In genomic region chr1:181114574-181115366, GRCh38 we compare ENCODE assay signal across 21 cellular contexts. TPM values are rescaled to one million over a fixed set of nuclear protein-coding genes. Genes with fewer than 3 reads are reported as not detected.
DNase-seq lines count a peak whose midpoint lies in the region; ATAC-seq, FAIRE-seq and TF ChIP-seq lines count a peak whose summit lies in the region.
"Had no signal": no experiment of that assay in that cellular context is flagged by ENCODE, and none has a peak within 500 bp of the region (broad histone marks: within the 10 kb centered on the region; RNA-seq: fewer than 3 reads in every experiment).

No MANE protein-coding gene starts in this region.

- H3K23me2 ChIP-seq in H1 (ENCODE audit: low read depth, low read length) = no peaks in the 10 kb centered on the region

- no peak for TF ChIP-seq RAD21 in H1 (IDR thresholded peaks at IDR 0.05 in 1 of 2, conservative IDR thresholded peaks at IDR 0.05 in 1 of 2; ENCODE audit: low read depth in 2 of 2, low read length in 2 of 2)
- no peak for TF ChIP-seq RAD21 in HepG2 (CRISPR knock-in tag; IDR thresholded peaks at IDR 0.05)

- H4K8ac ChIP-seq in H1 (ENCODE audit: extremely low read depth, insufficient read depth, low read length) = no peak overlapping the region

- POLR2A ChIA-PET in H1 (lab: Charles Lee; ENCODE audit: partially characterized antibody) (interaction anchor here (1.1 to 2.8 kb wide), 6 partner anchors 8 to 26 kb away, joined by 3 to 15 read pairs (median 5); no protein-coding TSS in a partner anchor), HepG2 (lab: Yijun Ruan, JAX) (interaction anchor here (1.0 to 2.2 kb wide), 3 partner anchors 10 to 26 kb away, joined by 4 to 7 read pairs (median 5); partner anchors contain the start of gene IER5)

- no peak overlapping the region for H3K18ac ChIP-seq in H1 (ENCODE audit: extremely low read depth, low read length)

- no peak overlapping the region for H3K4ac ChIP-seq in H1 (replicated peaks; ENCODE audit: insufficient read length, low read depth, low read length)

- H3K4me1 ChIP-seq in H1 (replicated peaks in 1 of 4; ENCODE audit: control insufficient read depth in 3 of 4, insufficient read depth in 4 of 4, low read length in 3 of 4) = peaks cover 2 to 10% (median 8%) of the 10 kb centered on the region in 4 experiments; a peak in 5 of 7 replicates
- H3K4me1 ChIP-seq in HepG2 (ENCODE audit: insufficient read depth, low read length) = peaks cover 75% of the 10 kb centered on the region
- peaks cover 21% of the 10 kb centered on the region for H3K4me1 ChIP-seq in body of pancreas
- H3K4me1 ChIP-seq in ovary (ENCODE audit: insufficient read depth) = no peaks in the 10 kb centered on the region

- no peak overlapping the region for H2BK20ac ChIP-seq in H1 (ENCODE audit: low read length)

- H3K14ac ChIP-seq in H1 (ENCODE audit: insufficient read length) = no peak overlapping the region

- H2BK120ac ChIP-seq in H1 (replicated peaks; ENCODE audit: low read depth, low read length) = no peak overlapping the region

- TF ChIP-seq EP300 in H1 (IDR thresholded peaks at IDR 0.05; ENCODE audit: borderline replicate concordance in 1 of 2, low read depth in 2 of 2, low read length in 2 of 2) (no peak), HepG2 (IDR thresholded peaks at IDR 0.05; ENCODE audit: low read depth in 2 of 2, low read length in 2 of 2) (no peak), HepG2 (CRISPR knock-in tag; IDR thresholded peaks at IDR 0.05; ENCODE audit: borderline replicate concordance) (no peak), ovary (IDR thresholded peaks at IDR 0.05) (no peak)

- no peaks in the 10 kb centered on the region for H4K20me1 ChIP-seq in H1 (replicated peaks in 1 of 2; ENCODE audit: control insufficient read depth in 1 of 2, insufficient read depth in 2 of 2, low read length in 2 of 2)
- H4K20me1 ChIP-seq in HepG2 (ENCODE audit: insufficient read depth, low read length) = no peaks in the 10 kb centered on the region

- no peak for FAIRE-seq in H1 (lab: Jason Lieb, UNC)
- no peak for FAIRE-seq in HepG2 (lab: Jason Lieb, UNC)

- H3K79me1 ChIP-seq in H1 (ENCODE audit: low read depth, low read length) = no peaks in the 10 kb centered on the region

- H3K4me3 ChIP-seq in H1 (ENCODE audit: extremely low read depth in 1 of 4, insufficient read depth in 2 of 4, low read depth in 3 of 4, low read length in 4 of 4) (no peak overlapping the region), HepG2 (replicated peaks in 1 of 3; ENCODE audit: insufficient read depth in 1 of 3, low read depth in 2 of 3, low read length in 3 of 3) (no peak overlapping the region), body of pancreas (no peak overlapping the region), ovary (no peak overlapping the region)

- H2BK15ac ChIP-seq in H1 (ENCODE audit: low read length) = no peak overlapping the region

- H2BK5ac ChIP-seq in H1 (ENCODE audit: low read depth, low read length) = no peak overlapping the region

- no TSS peak for BruUV-seq in HepG2 (replicated peaks; lab: Mats Ljungman, UMichigan)

- no peak for TF ChIP-seq CTCF in H1 (IDR thresholded peaks at IDR 0.05; ENCODE audit: control extremely low read depth in 1 of 3, insufficient read depth in 1 of 3, low read depth in 1 of 3, low read length in 3 of 3)
- no peak for TF ChIP-seq CTCF in HepG2 (CRISPR knock-in tag; IDR thresholded peaks at IDR 0.05)
- TF ChIP-seq CTCF in body of pancreas (IDR thresholded peaks at IDR 0.05) = no peak
- TF ChIP-seq CTCF in ovary (IDR thresholded peaks at IDR 0.05) = no peak

- H4K91ac ChIP-seq in H1 (replicated peaks; ENCODE audit: insufficient read length, low read length) = no peak overlapping the region

- H3K4me2 ChIP-seq in H1 (ENCODE audit: insufficient read depth in 1 of 2, low read depth in 2 of 2, low read length in 2 of 2) (no peak overlapping the region), HepG2 (ENCODE audit: low read depth, low read length) (no peak overlapping the region)
- H3K4me2 ChIP-seq: KMS-11 had no signal

- H3K27me3 ChIP-seq in H1 (replicated peaks in 1 of 4; ENCODE audit: control insufficient read depth in 3 of 4, extremely low read depth in 1 of 4, insufficient read depth in 3 of 4, low read length in 3 of 4) (peaks cover 0 to 2% (median 0%) of the 10 kb centered on the region in 4 experiments; a peak in 1 of 7 replicates), HepG2 (ENCODE audit: control insufficient read depth in 1 of 2, insufficient read depth in 2 of 2, low read length in 2 of 2) (peaks cover 4 to 6% of the 10 kb centered on the region in 2 experiments; a peak in 2 of 5 replicates), body of pancreas (no peaks in the 10 kb centered on the region), ovary (no peaks in the 10 kb centered on the region)

- no peak for ATAC-seq in HepG2
- no peak for ATAC-seq in body of pancreas
- ATAC-seq: SK-N-SH treated with all-trans-retinoic acid at 6 μM for 48 hours, T-cell had no signal

- H4K5ac ChIP-seq in H1 (ENCODE audit: insufficient read length, low read depth, low read length) = no peak overlapping the region

- intact Hi-C loops in HepG2 (cut with micrococcal nuclease; ENCODE audit: unreplicated experiment) (no loop called here), body of pancreas (cut with DNase I) (no loop called here), ovary (cut with DNase I) (no loop called here)

- H3K9ac ChIP-seq in H1 (replicated peaks in 1 of 4; ENCODE audit: extremely low read depth in 1 of 4, low read depth in 3 of 4, low read length in 3 of 4) (no peak overlapping the region), HepG2 (ENCODE audit: insufficient read depth, low read depth, low read length) (no peak overlapping the region)
- H3K9ac ChIP-seq: KMS-11 had no signal

- H3K23ac ChIP-seq in H1 (ENCODE audit: insufficient read length) = no peak overlapping the region

- H3K56ac ChIP-seq in H1 (replicated peaks; ENCODE audit: insufficient read length, low read depth, low read length) = no peak overlapping the region

- no peaks in the 10 kb centered on the region for H3K79me2 ChIP-seq in H1 (ENCODE audit: control insufficient read depth in 1 of 2, insufficient read depth in 2 of 2, low read length in 2 of 2)
- no peaks in the 10 kb centered on the region for H3K79me2 ChIP-seq in HepG2 (ENCODE audit: insufficient read depth, low read length)

- in situ Hi-C loops in HepG2 (cut with HindIII; ENCODE audit: extremely low pct_ligation_motif_present, low pct_unique_long_range_greater_than_20kb) = no loop called here

- no peak overlapping the region for H2BK12ac ChIP-seq in H1 (ENCODE audit: low read depth, low read length)

- H3K9me3 ChIP-seq in H1 (ENCODE audit: insufficient read depth in 2 of 2, low read depth in 1 of 2, low read length in 1 of 2) (no peaks in the 10 kb centered on the region), HepG2 (ENCODE audit: low read length) (no peaks in the 10 kb centered on the region), body of pancreas (no peaks in the 10 kb centered on the region), ovary (no peaks in the 10 kb centered on the region)

- no peak overlapping the region for H2AK5ac ChIP-seq in H1 (ENCODE audit: low read depth, low read length)

- CTCF ChIA-PET in H1 (lab: Charles Lee; ENCODE audit: partially characterized antibody) = interaction anchor here (0.5 to 4.1 kb wide), 10 partner anchors 9 to 208 kb away, joined by 3 to 20 read pairs (median 3); no protein-coding TSS in a partner anchor
- CTCF ChIA-PET in HepG2 (lab: Yijun Ruan, JAX; ENCODE audit: low intra/inter-chr PET ratio, low total read pairs) = no interaction called here

- no peak for TF ChIP-seq POLR2A in H1 (IDR thresholded peaks at IDR 0.05; ENCODE audit: control extremely low read depth in 1 of 2, low read depth in 2 of 2, low read length in 2 of 2)
- TF ChIP-seq POLR2A in HepG2 (IDR thresholded peaks at IDR 0.05; ENCODE audit: insufficient read depth in 1 of 2, low read depth in 2 of 2, low read length in 2 of 2) = no peak
- no peak for TF ChIP-seq POLR2A in body of pancreas (IDR thresholded peaks at IDR 0.05)
- TF ChIP-seq POLR2A in ovary (IDR thresholded peaks at IDR 0.05) = no peak

- H3K36me3 ChIP-seq in H1 (ENCODE audit: control insufficient read depth in 2 of 4, insufficient read depth in 4 of 4, low read length in 3 of 4) (no peaks in the 10 kb centered on the region), HepG2 (replicated peaks in 1 of 2; ENCODE audit: control insufficient read depth in 1 of 2, insufficient read depth in 2 of 2, low read length in 2 of 2) (no peaks in the 10 kb centered on the region), body of pancreas (replicated peaks in 1 of 2; ENCODE audit: insufficient read depth in 1 of 2, low read depth in 2 of 2) (no peaks in the 10 kb centered on the region), ovary (no peaks in the 10 kb centered on the region)

- H2AFZ ChIP-seq in H1 (ENCODE audit: low read length) = no peak overlapping the region
- H2AFZ ChIP-seq in HepG2 (ENCODE audit: low read length) = no peak overlapping the region

- 90% methylated on average over 11 of the region's 11 CpGs; no CpG with 5 or more reads in 1 of the 2 experiments for WGBS in H1 (ENCODE audit: extremely low coverage in 1 of 2, insufficient coverage in 1 of 2, insufficient read length in 1 of 2, insufficient replicate concordance in 2 of 2, low coverage in 1 of 2, low lambda C conversion rate in 2 of 2, missing lambda C conversion rate in 1 of 2), 2 experiments
- 74% methylated on average over 10 of the region's 11 CpGs for WGBS in HepG2 (ENCODE audit: low lambda C conversion rate)
- WGBS in body of pancreas, 2 donors = 86 to 88% methylated on average over 11 of the region's 11 CpGs
- WGBS in ovary, 3 donors = 58 to 59% (median 58%) methylated on average over 11 of the region's 11 CpGs

- DNase-seq in DMS 273 (lab: John Stamatoyannopoulos, UW; ENCODE audit: unreplicated experiment) = peak; percentile 13
- DNase-seq in DMS 273 treated with DMSO at 0.1 percent for 48 hours (lab: John Stamatoyannopoulos, UW) = no peak
- DNase-seq in H1 (ENCODE audit: low read depth in 1 of 2, low spot score in 2 of 2) = no peak
- DNase-seq in HepG2 (ENCODE audit: low spot score) = no peak
- DNase-seq in NCI-H187 treated with DMSO at 0.1 percent for 48 hours (lab: John Stamatoyannopoulos, UW) = no peak
- no peak for DNase-seq in central memory CD4-positive, alpha-beta T cell
- DNase-seq in body of pancreas = no peak
- DNase-seq in ovary = no peak
- DNase-seq: COR-L47, GF-D8, GOT3, MV-4-11, NCI-H187, NCI-H2171 treated with DMSO at 0.1 percent for 48 hours, NCI-H446 treated with DMSO at 0.1 percent for 48 hours, NCI-H69, SIG-M5, T-cell had no signal

- H3K27ac ChIP-seq in H1 (ENCODE audit: low read depth, low read length) (no peak overlapping the region), HepG2 (ENCODE audit: extremely low read length, insufficient read depth, low read length) (no peak overlapping the region), body of pancreas (no peak overlapping the region), ovary (no peak overlapping the region)
- H3K27ac ChIP-seq: 22Rv1, KMS-11 had no signal

RNA-seq across cellular contexts. Expression of gene IER5, which starts 26.3 kb away (rescaled TPM):
- 7.1 and 7.7 TPM in 2 replicates for total RNA-seq in H1 (2021; fragmentation: NEBNext Ultra II Directional; extraction: Animal tissue kit (Norgen Biotek cat#: 25700))
- polyA plus RNA-seq in H1 (2011; rRNA removed) (3.5 and 4.3 TPM in 2 replicates), HepG2 (2011; rRNA removed) (2.5 and 3.1 TPM in 2 replicates), ovary (1 to 10 TPM; 2.5 to 5.7 TPM)
- polyA plus RNA-seq in H1 (2011; cell fraction: cytosol; rRNA removed) = 5.5 TPM
- 6.0 TPM for polyA plus RNA-seq in H1 (2011; cell fraction: nucleus; rRNA removed)
- 7.1 to 7.5 TPM (median 7.2 TPM) in 4 replicates for polyA plus RNA-seq in H1 (2012, experiment 1 of 2)
- polyA plus RNA-seq in H1 (2012, experiment 2 of 2) = 6.3 TPM
- polyA plus RNA-seq in H1 (2013, experiment 1 of 2) = 3.4 TPM
- 3.4 TPM for polyA plus RNA-seq in H1 (2013, experiment 2 of 2)
- polyA minus RNA-seq in H1 (2011; rRNA and poly(A)+ RNA removed) = 3.2 and 4.0 TPM in 2 replicates
- 6.9 TPM for polyA minus RNA-seq in H1 (2011; cell fraction: cytosol; rRNA and poly(A)+ RNA removed)
- polyA minus RNA-seq in H1 (2011; cell fraction: nucleus; rRNA and poly(A)+ RNA removed) = 14.5 TPM
- total RNA-seq in HepG2 (2016; rRNA removed; fragmentation: Illumina TruSeq; extraction: Trizol) (3.0 and 3.5 TPM in 2 replicates), body of pancreas (1 to 10 TPM; 6.6 to 6.7 TPM), ovary (10 to 100 TPM in 1 of 7 donors, 1 to 10 TPM in 6; 2.7 to 43.4 (median 6.8) TPM)
- 0.71 and 0.81 TPM in 2 replicates for total RNA-seq in HepG2 (2016; cell fraction: cytosol; rRNA removed; fragmentation: Illumina TruSeq; extraction: Trizol; ENCODE audit: low read depth)
- total RNA-seq in HepG2 (2016; cell fraction: insoluble cytoplasmic fraction; rRNA removed; fragmentation: Illumina TruSeq; extraction: Trizol) = 2.3 and 3.4 TPM in 2 replicates
- total RNA-seq in HepG2 (2016; cell fraction: membrane; rRNA removed; fragmentation: Illumina TruSeq; extraction: Trizol) = 2.1 and 2.2 TPM in 2 replicates
- total RNA-seq in HepG2 (2016; cell fraction: nucleus; rRNA removed; fragmentation: Illumina TruSeq; extraction: Trizol) = 3.7 and 4.2 TPM in 2 replicates
- polyA plus RNA-seq in HepG2 (2011; cell fraction: cytosol; rRNA removed) = 2.4 and 2.6 TPM in 2 replicates
- polyA plus RNA-seq in HepG2 (2011; cell fraction: nucleus; rRNA removed) = 4.5 and 4.9 TPM in 2 replicates
- polyA plus RNA-seq in HepG2 (2012) = 1.8 and 2.7 TPM in 2 replicates
- 0.26 TPM in 2 replicates for polyA plus RNA-seq in HepG2 (2016; cell fraction: cytosol; fragmentation: Illumina TruSeq; extraction: Trizol; ENCODE audit: low read depth)
- polyA plus RNA-seq in HepG2 (2016; cell fraction: insoluble cytoplasmic fraction; fragmentation: Illumina TruSeq; extraction: Trizol; ENCODE audit: low read depth) = 1.9 TPM in 2 replicates
- 0.66 and 0.70 TPM in 2 replicates for polyA plus RNA-seq in HepG2 (2016; cell fraction: membrane; fragmentation: Illumina TruSeq; extraction: Trizol; ENCODE audit: low read depth)
- polyA plus RNA-seq in HepG2 (2016; cell fraction: nucleus; fragmentation: Illumina TruSeq; extraction: Trizol; ENCODE audit: insufficient read depth, low read depth) = 3.4 and 3.9 TPM in 2 replicates
- 4.2 and 7.4 TPM in 2 replicates for polyA minus RNA-seq in HepG2 (2011; rRNA and poly(A)+ RNA removed; ENCODE audit: low replicate concordance)
- polyA minus RNA-seq in HepG2 (2011; cell fraction: cytosol; rRNA and poly(A)+ RNA removed) = 2.6 TPM in 2 replicates
- polyA minus RNA-seq in HepG2 (2011; cell fraction: nucleus; rRNA and poly(A)+ RNA removed) = 5.2 and 7.2 TPM in 2 replicates
